In the genomic region with DNA sequence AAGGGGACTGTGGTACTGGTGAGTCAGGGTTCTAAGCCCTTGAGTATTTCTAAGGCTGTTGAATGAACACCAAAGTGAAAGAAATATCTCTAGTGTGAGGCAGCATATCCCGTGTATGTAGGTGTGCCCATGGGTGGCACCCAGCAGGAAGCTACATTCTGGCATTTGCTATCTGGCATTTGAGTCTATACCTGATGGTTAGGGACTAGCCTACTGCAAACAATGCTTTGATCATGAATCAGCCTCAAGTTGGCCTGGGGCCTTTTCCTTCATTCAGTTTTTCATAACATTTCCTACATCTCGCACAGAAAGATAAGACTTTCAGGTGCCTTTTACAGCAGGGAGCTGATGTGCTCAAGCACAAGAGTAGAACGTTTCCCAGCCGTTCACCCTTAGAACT, we compare ENCODE assay signal across 22 cellular contexts.
"Had no signal": no experiment of that assay in that cellular context is flagged by ENCODE, and none has a peak within 500 bp of the region (broad histone marks: within the 10 kb centered on the region; RNA-seq: fewer than 3 reads in every experiment).

No MANE protein-coding gene starts in this region.

- H3K4me1 ChIP-seq: esophagus squamous epithelium, left ventricle myocardium inferior, spleen, testis, transverse colon had no signal

- ATAC-seq: mucosa of descending colon; natural killer cell treated with Interleukin-12 subunit alpha and Interleukin-12 subunit beta and Interleukin-15 and Interleukin-18, amount 100 ng/mL, for 72 hours; right cardiac atrium had no signal

- FAIRE-seq: astrocyte, frontal cortex, urothelium cell line had no signal

- H3K4me3 ChIP-seq: esophagus squamous epithelium, left ventricle myocardium inferior, lung, mucosa of descending colon, spleen, testis, transverse colon had no signal

- H3K27ac ChIP-seq: brain microvascular endothelial cell, esophagus squamous epithelium, left ventricle myocardium inferior, spleen, testis, transverse colon had no signal

- H3K9me3 ChIP-seq: esophagus squamous epithelium, mucosa of descending colon, testis, transverse colon had no signal

- DNase-seq: activated CD4-positive, alpha-beta T cell treated with anti-CD3 and anti-CD28 coated beads for 4 hours; activated CD4-positive, alpha-beta T cell treated with anti-CD3 and anti-CD28 coated beads, Interleukin-2, amount 50 U/mL, for 4 hours; activated effector memory CD4-positive, alpha-beta T cell treated with Interleukin-2 at 50 U/mL for 16 hours; activated naive CD4-positive, alpha-beta T cell treated with anti-CD3 and anti-CD28 coated beads, Interleukin-2, amount 10 ng/mL, durations not matched to agents 7 days and 5 days; amniotic stem cell; brain microvascular endothelial cell; central memory CD4-positive, alpha-beta T cell; endodermal cell; esophagus squamous epithelium; left ventricle myocardium inferior; mucosa of descending colon; right cardiac atrium; spleen; stimulated activated CD4-positive, alpha-beta T cell treated with anti-CD3 and anti-CD28 coated beads, Interleukin-2, amount 100 ng/mL, for 48 hours; stimulated activated naive CD4-positive, alpha-beta T cell treated with Interleukin-2 at 50 U/mL for 16 hours; testis; transverse colon had no signal

- H3K27me3 ChIP-seq: brain microvascular endothelial cell, esophagus squamous epithelium, spleen, testis had no signal

- H3K36me3 ChIP-seq: brain microvascular endothelial cell, esophagus squamous epithelium, left ventricle myocardium inferior, spleen, transverse colon had no signal
